Comparison of ENCODE assay signal across 8 cellular contexts in genomic region chr15:43493687-43494472, GRCh38. TPM values are rescaled to one million over a fixed set of nuclear protein-coding genes. Genes with fewer than 3 reads are reported as not detected.
A peak's percentile ranks its signal among the peaks of the same experiment; 100 is the strongest.
DNase-seq lines count a peak whose midpoint lies in the region; ATAC-seq, FAIRE-seq and TF ChIP-seq lines count a peak whose summit lies in the region.

No MANE protein-coding gene starts in this region.

- TF ChIP-seq CTCF in left ventricle myocardium inferior (IDR thresholded peaks at IDR 0.05; ENCODE audit: borderline replicate concordance) (no peak), K562 (IDR thresholded peaks at IDR 0.05 in 2 of 3, conservative IDR thresholded peaks at IDR 0.05 in 1 of 3; ENCODE audit: insufficient read depth in 2 of 3, low read depth in 1 of 3, low read length in 3 of 3) (no peak), mucosa of descending colon (IDR thresholded peaks at IDR 0.05) (no peak)

- peak overlapping the region in 1 of 2 experiments; percentile 60; a peak in 2 of 4 replicates for H3K9ac ChIP-seq in K562 (ENCODE audit: insufficient read depth in 1 of 2, low read depth in 2 of 2, low read length in 2 of 2)

- POLR2A ChIA-PET in K562 (lab: Yijun Ruan, JAX) = interaction anchor here (0.6 to 1.9 kb wide), 7 partner anchors 10 to 719 kb away, joined by 3 to 8 read pairs (median 6); partner anchors contain the start of gene MAP1A

- FAIRE-seq in K562 (lab: Jason Lieb, UNC) = peak; percentile 71

- ATAC-seq in left ventricle myocardium superior (no peak), K562 (peak; percentile 27), mucosa of descending colon (peak; percentile 48), left lobe of liver (no peak)

- CTCF ChIA-PET in K562 (lab: Yijun Ruan, JAX; ENCODE audit: low intra/inter-chr PET ratio) = no interaction called here

- in situ Hi-C loops in K562 (cut with MboI) = no loop called here

- H3K9me3 ChIP-seq in left ventricle myocardium inferior (replicated peaks) (no peaks in the 10 kb centered on the region), K562 (replicated peaks; ENCODE audit: control insufficient read depth, insufficient read depth, low read depth, low read length) (no peaks in the 10 kb centered on the region), mucosa of descending colon (no peaks in the 10 kb centered on the region)

- H4K20me1 ChIP-seq in K562 (replicated peaks; ENCODE audit: control insufficient read depth, insufficient read depth, low read length) = no peaks in the 10 kb centered on the region

- peak overlapping the region; percentile 97 for H3K4me2 ChIP-seq in K562 (ENCODE audit: insufficient read depth, low read length)

- DNase-seq in left ventricle myocardium inferior (no peak), left ventricle myocardium superior (no peak), K562 (ENCODE audit: extremely low read depth in 1 of 4, low spot score in 3 of 4) (peak; percentile 24 to 35 (median 28)), mucosa of descending colon (no peak), left lobe of liver (ENCODE audit: low spot score) (no peak), GM19238 (ENCODE audit: insufficient read length, low spot score) (no peak), NCI-H526 (lab: John Stamatoyannopoulos, UW) (no peak), middle frontal gyrus (ENCODE audit: extremely low spot score, low spot score) (no peak)

- no peak for TF ChIP-seq RAD21 in K562 (CRISPR knock-in tag; conservative IDR thresholded peaks at IDR 0.05 in 1 of 2, IDR thresholded peaks at IDR 0.05 in 1 of 2)

- H3K27ac ChIP-seq in left ventricle myocardium inferior (replicated peaks) (peak overlapping the region; percentile 85), K562 (ENCODE audit: extremely low read depth, low read depth, low read length) (peak overlapping the region; percentile 80)

- peak overlapping the region; percentile 98 for H2AFZ ChIP-seq in K562 (ENCODE audit: low read depth, low read length)

- H3K27me3 ChIP-seq in left ventricle myocardium inferior (ENCODE audit: low read depth) = no peaks in the 10 kb centered on the region
- H3K27me3 ChIP-seq in K562 (ENCODE audit: control insufficient read depth in 2 of 2, insufficient read depth in 2 of 2, low read length in 2 of 2) = no peaks in the 10 kb centered on the region

- 0 out of 3 replicates have a peak, but pooled peaks cover 10% of the 10 kb centered on the region for H3K79me2 ChIP-seq in K562 (ENCODE audit: control insufficient read depth, insufficient read depth, low read length)

- no peak for TF ChIP-seq EP300 in K562 (IDR thresholded peaks at IDR 0.05; ENCODE audit: low read length)

- H3K9me1 ChIP-seq in K562 (ENCODE audit: control insufficient read depth, insufficient read depth, low read length) = no peaks in the 10 kb centered on the region

- H3K4me1 ChIP-seq in left ventricle myocardium inferior (peaks cover 33% of the 10 kb centered on the region), K562 (replicated peaks in 1 of 2; ENCODE audit: control insufficient read depth in 2 of 2, insufficient read depth in 2 of 2, low read length in 2 of 2) (peaks cover 3 to 11% of the 10 kb centered on the region in 2 experiments; a peak in 3 of 5 replicates), mucosa of descending colon (ENCODE audit: low read depth) (peaks cover 10% of the 10 kb centered on the region)

- no TSS peak for BruUV-seq in K562 (replicated peaks; lab: Mats Ljungman, UMichigan)

- TF ChIP-seq POLR2A in K562 (conservative IDR thresholded peaks at IDR 0.05) = no peak

- H3K4me3 ChIP-seq in left ventricle myocardium inferior (peak overlapping the region; percentile 91), K562 (peak overlapping the region; percentile 77), mucosa of descending colon (no peak overlapping the region)

- WGBS in K562 (ENCODE audit: insufficient coverage, low coverage, missing lambda C conversion rate) = 28% methylated on average over 8 of the region's 8 CpGs

- peaks cover 14% of the 10 kb centered on the region for H3K36me3 ChIP-seq in left ventricle myocardium inferior
- peaks cover 23% of the 10 kb centered on the region; the same call in 2 of the 3 replicates for H3K36me3 ChIP-seq in K562 (ENCODE audit: control insufficient read depth, insufficient read depth, low read length)
- no peaks in the 10 kb centered on the region for H3K36me3 ChIP-seq in mucosa of descending colon (ENCODE audit: low read depth)

- intact Hi-C loops in left ventricle myocardium inferior (cut with micrococcal nuclease) = no loop called here
- intact Hi-C loops in left ventricle myocardium superior (cut with micrococcal nuclease) = no loop called here
- intact Hi-C loops in K562 (cut with micrococcal nuclease) = no loop called here
- intact Hi-C loops in mucosa of descending colon (cut with DNase I, micrococcal nuclease) = no loop called here

TF ChIP-seq in K562, 482 proteins besides CTCF, POLR2A, EP300 and RAD21 (continues in another document):
- no peak for TF ChIP-seq MBD1 (CRISPR knock-in tag; IDR thresholded peaks at IDR 0.05)
- no peak for TF ChIP-seq HINFP (tag; conservative IDR thresholded peaks at IDR 0.05; ENCODE audit: low read depth)
- TF ChIP-seq SNIP1 (IDR thresholded peaks at IDR 0.05; ENCODE audit: low read depth) = no peak
- no peak for TF ChIP-seq XRCC3 (IDR thresholded peaks at IDR 0.05)
- no peak for TF ChIP-seq SRSF3 (IDR thresholded peaks at IDR 0.05; ENCODE audit: insufficient read depth, low read length)

RNA-seq across cellular contexts. Expression of gene TP53BP1, which starts 0.9 kb away (rescaled TPM):
- total RNA-seq in left ventricle myocardium inferior (28.6 TPM), left ventricle myocardium superior (25.3 TPM), K562 (2014; rRNA removed) (30.9 and 31.3 TPM in 2 replicates), K562 (2014; rRNA removed; fragmentation: Illumina TruSeq; extraction: Trizol) (37.6 and 38.1 TPM in 2 replicates), K562 (2015; rRNA removed; fragmentation: Illumina TruSeq; extraction: Trizol) (34.5 and 38.5 TPM in 2 replicates), K562 (2021) (32.8 and 32.9 TPM in 2 replicates), mucosa of descending colon (10 to 100 TPM; 31.8 to 46.5 (median 41.6) TPM), left lobe of liver (5.8 TPM)
- 87.9 and 206 TPM in 2 replicates for total RNA-seq in K562 (2011; cell fraction: chromatin; rRNA removed; ENCODE audit: low replicate concordance)
- 50.7 and 55.4 TPM in 2 replicates for total RNA-seq in K562 (2011; cell fraction: nucleolus; rRNA removed)
- total RNA-seq in K562 (2011; cell fraction: nucleoplasm; rRNA removed) = 69.3 and 81.3 TPM in 2 replicates
- polyA plus RNA-seq in K562 (2011; rRNA removed) (58.1 and 63.3 TPM in 2 replicates), K562 (2014; fragmentation: Illumina TruSeq; extraction: Trizol) (26.7 and 29.6 TPM in 2 replicates), K562 (2014; fragmentation: Nextera tagmentation; extraction: Ambion mirVana) (1 to 10 TPM; 5.7 to 6.3 TPM), K562 (2014; rRNA removed) (22.6 and 23.2 TPM in 2 replicates)
- polyA plus RNA-seq in K562 (2011; cell fraction: cytosol; rRNA removed) = 21.5 and 33.6 TPM in 2 replicates
- polyA plus RNA-seq in K562 (2011; cell fraction: nucleus; rRNA removed) = 80.2 and 82.6 TPM in 2 replicates
- 24.7 and 25.9 TPM in 2 replicates for polyA plus RNA-seq in K562 (2012)
- 114 and 126 TPM in 2 replicates for polyA minus RNA-seq in K562 (2011; rRNA and poly(A)+ RNA removed)
- 37.3 and 40.7 TPM in 2 replicates for polyA minus RNA-seq in K562 (2011; cell fraction: cytosol; rRNA and poly(A)+ RNA removed)
- polyA minus RNA-seq in K562 (2011; cell fraction: nucleus; rRNA and poly(A)+ RNA removed) = 56.7 and 78.5 TPM in 2 replicates

RNA-seq across cellular contexts. Expression of gene MAP1A, which starts 23.5 kb away (rescaled TPM):
- total RNA-seq in left ventricle myocardium inferior = 56.0 TPM
- total RNA-seq in left ventricle myocardium superior = 13.0 TPM
- total RNA-seq in K562 (2011; cell fraction: chromatin; rRNA removed; ENCODE audit: low replicate concordance) = 17.4 and 19.7 TPM in 2 replicates
- total RNA-seq in K562 (2011; cell fraction: nucleolus; rRNA removed) = 13.9 and 17.8 TPM in 2 replicates
- total RNA-seq in K562 (2011; cell fraction: nucleoplasm; rRNA removed) = 14.8 and 16.3 TPM in 2 replicates
- 9.4 and 11.8 TPM in 2 replicates for total RNA-seq in K562 (2014; rRNA removed)
- total RNA-seq in K562 (2014; rRNA removed; fragmentation: Illumina TruSeq; extraction: Trizol) = 6.9 and 7.3 TPM in 2 replicates
- 7.6 and 9.0 TPM in 2 replicates for total RNA-seq in K562 (2015; rRNA removed; fragmentation: Illumina TruSeq; extraction: Trizol)
- 18.6 and 20.3 TPM in 2 replicates for total RNA-seq in K562 (2021)
- polyA plus RNA-seq in K562 (2011; rRNA removed) = 4.3 and 7.0 TPM in 2 replicates
- polyA plus RNA-seq in K562 (2011; cell fraction: cytosol; rRNA removed) = 3.9 and 5.2 TPM in 2 replicates
- polyA plus RNA-seq in K562 (2011; cell fraction: nucleus; rRNA removed) = 4.0 and 5.8 TPM in 2 replicates
- polyA plus RNA-seq in K562 (2012) = 8.2 and 17.3 TPM in 2 replicates
- polyA plus RNA-seq in K562 (2014; fragmentation: Illumina TruSeq; extraction: Trizol) = 12.5 and 13.4 TPM in 2 replicates
- polyA plus RNA-seq in K562 (2014; fragmentation: Nextera tagmentation; extraction: Ambion mirVana) = 1 to 10 TPM; 2.0 to 5.6 TPM
- 4.4 and 4.7 TPM in 2 replicates for polyA plus RNA-seq in K562 (2014; rRNA removed)
- 18.8 and 20.5 TPM in 2 replicates for polyA minus RNA-seq in K562 (2011; rRNA and poly(A)+ RNA removed)
- 21.0 and 24.4 TPM in 2 replicates for polyA minus RNA-seq in K562 (2011; cell fraction: cytosol; rRNA and poly(A)+ RNA removed)
- 7.3 and 9.3 TPM in 2 replicates for polyA minus RNA-seq in K562 (2011; cell fraction: nucleus; rRNA and poly(A)+ RNA removed)
- total RNA-seq in mucosa of descending colon = 10 to 100 TPM in 1 of 3 donors, 1 to 10 TPM in 2; 1.9 to 59.4 (median 7.9) TPM
- 0.23 TPM for total RNA-seq in left lobe of liver

Comparison
In these comparisons a context has a peak if more than half of its experiments do, and no peak if none do; other contexts are left out.
1. DNase-seq: peak in K562 (4 of 4); none in left ventricle myocardium inferior (single experiment), left ventricle myocardium superior (single experiment), mucosa of descending colon (0 of 3), left lobe of liver (single experiment), GM19238 (single experiment), NCI-H526 (0 of 2) and middle frontal gyrus (single experiment).
2. ATAC-seq: peak in K562 (single experiment) and mucosa of descending colon (single experiment); none in left ventricle myocardium superior (single experiment) and left lobe of liver (single experiment).